In genomic region chr2:23685201-23685600, GRCh38 we compare ENCODE assay signal across 21 cellular contexts.
DNase-seq lines count a peak whose midpoint lies in the region; ATAC-seq, FAIRE-seq and TF ChIP-seq lines count a peak whose summit lies in the region.
"Had no signal": no experiment of that assay in that cellular context is flagged by ENCODE, and none has a peak within 500 bp of the region (broad histone marks: within the 10 kb centered on the region; RNA-seq: fewer than 3 reads in every experiment).

No MANE protein-coding gene starts in this region.

- TF ChIP-seq CTCF in K562 (IDR thresholded peaks at IDR 0.05 in 2 of 3, conservative IDR thresholded peaks at IDR 0.05 in 1 of 3; ENCODE audit: insufficient read depth in 2 of 3, low read depth in 1 of 3, low read length in 3 of 3) (no peak), kidney (IDR thresholded peaks at IDR 0.05; ENCODE audit: borderline replicate concordance, extremely low read depth, insufficient read depth) (no peak)

- H3K9ac ChIP-seq in K562 (ENCODE audit: insufficient read depth in 1 of 2, low read depth in 2 of 2, low read length in 2 of 2) (no peak overlapping the region), kidney (ENCODE audit: low read length in 2 of 2) (no peak overlapping the region)

- H3K27me3 ChIP-seq in K562 (ENCODE audit: control insufficient read depth in 2 of 2, insufficient read depth in 2 of 2, low read length in 2 of 2) = peaks cover 17 to 72% of the 10 kb centered on the region in 2 experiments; a peak in 4 of 5 replicates
- H3K27me3 ChIP-seq: BE2C, SJSA1 had no signal

- ATAC-seq in left ventricle myocardium superior (peak; percentile 15), K562 (0 out of 3 replicates have a peak, but pooled peaks have one; percentile 18), GM21528 (IDR thresholded peaks at IDR 0.05; ENCODE audit: low FRiP score, unreplicated experiment) (no peak)

- no peak for FAIRE-seq in K562 (lab: Jason Lieb, UNC)
- FAIRE-seq in kidney (lab: Jason Lieb, UNC) = no peak
- FAIRE-seq: A204.1, GM12892, GM18507, HTR-8/SVneo had no signal

- H3K4me3 ChIP-seq in K562 = no peak overlapping the region
- H3K4me3 ChIP-seq in kidney (ENCODE audit: low read length in 2 of 2) = no peak overlapping the region
- H3K4me3 ChIP-seq: SJSA1 had no signal

- WGBS in K562 (ENCODE audit: insufficient coverage, low coverage, missing lambda C conversion rate) = 3% methylated on average over 9 of the region's 12 CpGs

- in situ Hi-C loops in K562 (cut with MboI) = no loop called here

- peak; percentile 19 for DNase-seq in left ventricle myocardium superior
- no peak for DNase-seq in cardiac septum (ENCODE audit: low spot score)
- DNase-seq in K562 (ENCODE audit: extremely low read depth in 1 of 4, low spot score in 3 of 4) = no peak
- DNase-seq in kidney = peak; percentile 47
- DNase-seq in effector CD4-positive, alpha-beta T cell = no peak
- DNase-seq in T1000 (lab: John Stamatoyannopoulos, UW) = no peak
- DNase-seq: BE2C; Calu3; CD4-positive, alpha-beta memory T cell; DMS53; MM.1S; NCI-H1092; NCI-H1436 treated with DMSO at 0.1 percent for 48 hours; NCI-H345; NCI-H524 treated with DMSO at 0.1 percent for 48 hours had no signal

- peaks cover 5% of the 10 kb centered on the region; the same call in 1 of the 2 replicates for H4K20me1 ChIP-seq in K562 (replicated peaks; ENCODE audit: control insufficient read depth, insufficient read depth, low read length)

- no peak overlapping the region for H3K4me2 ChIP-seq in K562 (ENCODE audit: insufficient read depth, low read length)

- peaks cover 0 to 13% of the 10 kb centered on the region in 2 experiments; a peak in 2 of 5 replicates for H3K4me1 ChIP-seq in K562 (replicated peaks in 1 of 2; ENCODE audit: control insufficient read depth in 2 of 2, insufficient read depth in 2 of 2, low read length in 2 of 2)
- no peaks in the 10 kb centered on the region for H3K4me1 ChIP-seq in kidney (ENCODE audit: control insufficient read depth in 1 of 2, insufficient read depth in 1 of 2, low read depth in 1 of 2, low read length in 2 of 2)
- H3K4me1 ChIP-seq: SJSA1 had no signal

- no peak for TF ChIP-seq EP300 in K562 (IDR thresholded peaks at IDR 0.05; ENCODE audit: low read length)

- CTCF ChIA-PET in K562 (lab: Yijun Ruan, JAX; ENCODE audit: low intra/inter-chr PET ratio) = no interaction called here

- H3K9me3 ChIP-seq in K562 (replicated peaks; ENCODE audit: control insufficient read depth, insufficient read depth, low read depth, low read length) (no peaks in the 10 kb centered on the region), kidney (ENCODE audit: control insufficient read depth in 1 of 2, low read length in 2 of 2) (no peaks in the 10 kb centered on the region)
- H3K9me3 ChIP-seq: BE2C, SJSA1 had no signal

- H3K36me3 ChIP-seq in K562 (ENCODE audit: control insufficient read depth, insufficient read depth, low read length) (no peaks in the 10 kb centered on the region), kidney (ENCODE audit: control insufficient read depth in 1 of 2, insufficient read depth in 2 of 2, low read length in 2 of 2) (no peaks in the 10 kb centered on the region)
- H3K36me3 ChIP-seq: BE2C, SJSA1 had no signal

- no peak overlapping the region for H2AFZ ChIP-seq in K562 (ENCODE audit: low read depth, low read length)

- TF ChIP-seq POLR2A in K562 (conservative IDR thresholded peaks at IDR 0.05) = no peak

- H3K79me2 ChIP-seq in K562 (ENCODE audit: control insufficient read depth, insufficient read depth, low read length) = no peaks in the 10 kb centered on the region

- peaks cover 5% of the 10 kb centered on the region for H3K9me1 ChIP-seq in K562 (ENCODE audit: control insufficient read depth, insufficient read depth, low read length)

- BruUV-seq in K562 (replicated peaks; lab: Mats Ljungman, UMichigan) = no TSS peak

- POLR2A ChIA-PET in K562 (lab: Yijun Ruan, JAX) = no interaction called here

- no peak for TF ChIP-seq RAD21 in K562 (CRISPR knock-in tag; conservative IDR thresholded peaks at IDR 0.05 in 1 of 2, IDR thresholded peaks at IDR 0.05 in 1 of 2)

- H3K27ac ChIP-seq in K562 (ENCODE audit: extremely low read depth, low read depth, low read length) (no peak overlapping the region), kidney (ENCODE audit: low read depth in 2 of 2, low read length in 2 of 2) (no peak overlapping the region)
- H3K27ac ChIP-seq: SJSA1 had no signal

- intact Hi-C loops in left ventricle myocardium superior (cut with micrococcal nuclease) (no loop called here), cardiac septum (cut with DNase I) (no loop called here), K562 (cut with micrococcal nuclease) (no loop called here), kidney (cut with DNase I) (no loop called here)

TF ChIP-seq in K562, 482 proteins besides CTCF, POLR2A, EP300 and RAD21:
- TF ChIP-seq ZHX1 (conservative IDR thresholded peaks at IDR 0.05; ENCODE audit: low read length) = no peak

Comparison
In these comparisons a context has a peak if more than half of its experiments do, and no peak if none do; other contexts are left out.
1. DNase-seq: peak in left ventricle myocardium superior (single experiment) and kidney (single experiment); none in cardiac septum (single experiment), K562 (0 of 4), effector CD4-positive, alpha-beta T cell (single experiment) and T1000 (single experiment).